Comparison of ENCODE assay signal across 8 cellular contexts in the genomic region with DNA sequence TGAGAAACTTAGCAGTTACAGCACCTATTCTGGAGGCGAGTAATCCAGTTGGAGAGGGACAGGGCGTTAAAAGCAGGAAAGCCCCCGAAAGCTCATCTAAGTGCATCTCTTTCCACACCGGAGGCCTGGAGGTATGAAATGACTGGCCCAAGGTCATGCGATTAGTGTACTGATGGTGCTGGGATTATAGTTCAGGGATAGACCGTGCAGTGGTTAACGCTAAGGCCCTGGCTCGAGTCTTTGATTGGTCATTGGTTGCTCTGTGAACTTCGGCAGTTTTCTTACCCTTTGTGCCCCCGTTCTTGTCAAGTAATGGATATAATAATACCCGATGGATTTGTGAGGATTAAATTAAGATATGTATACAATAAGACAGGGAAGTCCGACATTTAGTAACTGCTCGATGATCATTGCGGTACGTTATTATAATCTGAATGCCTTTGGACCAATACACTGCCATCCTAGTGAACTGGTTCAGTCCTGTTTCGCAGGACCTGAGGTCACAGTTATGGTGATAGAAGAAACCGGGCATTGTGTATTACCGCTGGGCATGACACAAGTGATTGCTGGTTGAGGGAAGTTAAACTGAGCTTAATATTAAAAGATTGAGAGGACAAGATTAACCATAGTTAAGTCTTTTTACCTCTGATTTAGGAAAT. TPM values are rescaled to one million over a fixed set of nuclear protein-coding genes. Genes with fewer than 3 reads are reported as not detected.
DNase-seq lines count a peak whose midpoint lies in the region; ATAC-seq and TF ChIP-seq lines count a peak whose summit lies in the region.

No MANE protein-coding gene starts in this region.

- 2 to 3% (median 2%) methylated on average over 18 of the region's 18 CpGs for WGBS in adrenal gland, 4 donors

- peak overlapping the region in 3 of 4 donors; percentile 69 to 93 (median 83) for H3K4me3 ChIP-seq in adrenal gland
- peak overlapping the region; percentile 93 for H3K4me3 ChIP-seq in iPS-20b (ENCODE audit: low read length)

- H3K9ac ChIP-seq in iPS-20b (ENCODE audit: low read depth, low read length) = peak overlapping the region; percentile 97

- H3K4me1 ChIP-seq in adrenal gland (replicated peaks in 1 of 2) (peaks cover 19 to 35% of the 10 kb centered on the region in 2 donors), iPS-20b (ENCODE audit: insufficient read depth, low read length) (peaks cover 9% of the 10 kb centered on the region; the same call in 1 of the 2 replicates)

- peak; percentile 53 for DNase-seq in AG08396 (ENCODE audit: low spot score)
- DNase-seq in NCI-H748 treated with DMSO at 0.1 percent for 48 hours (lab: John Stamatoyannopoulos, UW) = peak; percentile 14
- DNase-seq in adrenal gland = peak in 6 of 7 donors; percentile 38 to 65 (median 49)
- peak; percentile 21 to 49 (median 25) for DNase-seq in stimulated activated CD4-positive, alpha-beta T cell treated with anti-CD3 and anti-CD28 coated beads, Interleukin-12 subunit alpha, Interleukin-12 subunit beta, amount 100 ng/mL, for 48 hours (ENCODE audit: low read depth in 2 of 3, low spot score in 1 of 3)
- no peak for DNase-seq in NCI-H226

- H3K9me3 ChIP-seq in adrenal gland (replicated peaks in 1 of 3) (no peaks in the 10 kb centered on the region), iPS-20b (ENCODE audit: insufficient read depth, low read depth, low read length) (no peaks in the 10 kb centered on the region)

- peak; percentile 17 for TF ChIP-seq POLR2A in GM15510 (IDR thresholded peaks at IDR 0.05; ENCODE audit: borderline replicate concordance, extremely low read depth, insufficient read length)
- peak in 1 of 2 donors; percentile 5 for TF ChIP-seq POLR2A in adrenal gland (IDR thresholded peaks at IDR 0.05)

- no peak for ATAC-seq in GM21825 (IDR thresholded peaks at IDR 0.05; ENCODE audit: unreplicated experiment)

- H3K27me3 ChIP-seq in adrenal gland (no peaks in the 10 kb centered on the region), iPS-20b (ENCODE audit: insufficient read depth, low read length) (no peaks in the 10 kb centered on the region)

- TF ChIP-seq CTCF in adrenal gland (IDR thresholded peaks at IDR 0.05) = no peak

- intact Hi-C loops in adrenal gland (cut with DNase I) = no loop called here

- H3K36me3 ChIP-seq in adrenal gland (replicated peaks in 1 of 2) = no peaks in the 10 kb centered on the region
- peaks cover 33% of the 10 kb centered on the region for H3K36me3 ChIP-seq in iPS-20b (ENCODE audit: insufficient read depth, low read depth, low read length)

- H3K27ac ChIP-seq in adrenal gland = peak overlapping the region; percentile 78 to 100 (median 91)
- H3K27ac ChIP-seq in iPS-20b (ENCODE audit: low read length) = peak overlapping the region; percentile 68

RNA-seq across cellular contexts. Expression of a gene that starts 1.0 kb away (rescaled TPM):
- total RNA-seq in adrenal gland = 1,000 to 10,000 TPM in 1 of 8 donors, 100 to 1,000 TPM in 7; 217 to 1,022 (median 394) TPM
- 100 to 1,000 TPM in 1 of 3 donors, 10 to 100 TPM in 2; 80.0 to 992 (median 88.0) TPM for polyA plus RNA-seq in adrenal gland

RNA-seq across cellular contexts. Expression of a gene that starts 18.9 kb away (rescaled TPM):
- not detected for total RNA-seq in adrenal gland
- under 1 TPM in 1 of 3 donors, not detected in 2; 0.10 TPM for polyA plus RNA-seq in adrenal gland

RNA-seq across cellular contexts. Expression of a gene that starts 32.9 kb away (rescaled TPM):
- 10 to 100 TPM; 20.1 to 70.7 (median 32.4) TPM for total RNA-seq in adrenal gland
- polyA plus RNA-seq in adrenal gland = 10 to 100 TPM in 2 of 3 donors, 1 to 10 TPM in 1; 7.3 to 19.0 (median 12.6) TPM
